2 cellular contexts compared by ENCODE assay signal in genomic region chr11:125176866-125177265, GRCh38.
TF ChIP-seq lines count a peak whose summit lies in the region.

No MANE protein-coding gene starts in this region.

TF ChIP-seq in GM12878, 131 proteins besides CTCF, POLR2A, EP300 and RAD21 (continued from another document and continues in another):
- TF ChIP-seq, protein P1, sequence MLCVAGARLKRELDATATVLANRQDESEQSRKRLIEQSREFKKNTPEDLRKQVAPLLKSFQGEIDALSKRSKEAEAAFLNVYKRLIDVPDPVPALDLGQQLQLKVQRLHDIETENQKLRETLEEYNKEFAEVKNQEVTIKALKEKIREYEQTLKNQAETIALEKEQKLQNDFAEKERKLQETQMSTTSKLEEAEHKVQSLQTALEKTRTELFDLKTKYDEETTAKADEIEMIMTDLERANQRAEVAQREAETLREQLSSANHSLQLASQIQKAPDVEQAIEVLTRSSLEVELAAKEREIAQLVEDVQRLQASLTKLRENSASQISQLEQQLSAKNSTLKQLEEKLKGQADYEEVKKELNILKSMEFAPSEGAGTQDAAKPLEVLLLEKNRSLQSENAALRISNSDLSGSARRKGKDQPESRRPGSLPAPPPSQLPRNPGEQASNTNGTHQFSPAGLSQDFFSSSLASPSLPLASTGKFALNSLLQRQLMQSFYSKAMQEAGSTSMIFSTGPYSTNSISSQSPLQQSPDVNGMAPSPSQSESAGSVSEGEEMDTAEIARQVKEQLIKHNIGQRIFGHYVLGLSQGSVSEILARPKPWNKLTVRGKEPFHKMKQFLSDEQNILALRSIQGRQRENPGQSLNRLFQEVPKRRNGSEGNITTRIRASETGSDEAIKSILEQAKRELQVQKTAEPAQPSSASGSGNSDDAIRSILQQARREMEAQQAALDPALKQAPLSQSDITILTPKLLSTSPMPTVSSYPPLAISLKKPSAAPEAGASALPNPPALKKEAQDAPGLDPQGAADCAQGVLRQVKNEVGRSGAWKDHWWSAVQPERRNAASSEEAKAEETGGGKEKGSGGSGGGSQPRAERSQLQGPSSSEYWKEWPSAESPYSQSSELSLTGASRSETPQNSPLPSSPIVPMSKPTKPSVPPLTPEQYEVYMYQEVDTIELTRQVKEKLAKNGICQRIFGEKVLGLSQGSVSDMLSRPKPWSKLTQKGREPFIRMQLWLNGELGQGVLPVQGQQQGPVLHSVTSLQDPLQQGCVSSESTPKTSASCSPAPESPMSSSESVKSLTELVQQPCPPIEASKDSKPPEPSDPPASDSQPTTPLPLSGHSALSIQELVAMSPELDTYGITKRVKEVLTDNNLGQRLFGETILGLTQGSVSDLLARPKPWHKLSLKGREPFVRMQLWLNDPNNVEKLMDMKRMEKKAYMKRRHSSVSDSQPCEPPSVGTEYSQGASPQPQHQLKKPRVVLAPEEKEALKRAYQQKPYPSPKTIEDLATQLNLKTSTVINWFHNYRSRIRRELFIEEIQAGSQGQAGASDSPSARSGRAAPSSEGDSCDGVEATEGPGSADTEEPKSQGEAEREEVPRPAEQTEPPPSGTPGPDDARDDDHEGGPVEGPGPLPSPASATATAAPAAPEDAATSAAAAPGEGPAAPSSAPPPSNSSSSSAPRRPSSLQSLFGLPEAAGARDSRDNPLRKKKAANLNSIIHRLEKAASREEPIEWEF (IDR thresholded peaks at IDR 0.05; ENCODE audit: insufficient replicate concordance, low read depth, low read length), result no peak
- no peak for TF ChIP-seq POLR2AphosphoS2 (IDR thresholded peaks at IDR 0.05; ENCODE audit: low read depth, low read length)
- TF ChIP-seq BHLHE40 (IDR thresholded peaks at IDR 0.05; ENCODE audit: borderline replicate concordance in 1 of 2, low read depth in 2 of 2, low read length in 1 of 2), result no peak
- TF ChIP-seq HCFC1 (IDR thresholded peaks at IDR 0.05; ENCODE audit: low read length), result no peak
- 0 out of 2 replicates have a peak, but pooled peaks have one; percentile 38 for TF ChIP-seq JUNB (IDR thresholded peaks at IDR 0.05)
- TF ChIP-seq CEBPZ (IDR thresholded peaks at IDR 0.05; ENCODE audit: low read depth, low read length), result no peak
- TF ChIP-seq ZNF24 (IDR thresholded peaks at IDR 0.05), result no peak
- TF ChIP-seq, protein P2, sequence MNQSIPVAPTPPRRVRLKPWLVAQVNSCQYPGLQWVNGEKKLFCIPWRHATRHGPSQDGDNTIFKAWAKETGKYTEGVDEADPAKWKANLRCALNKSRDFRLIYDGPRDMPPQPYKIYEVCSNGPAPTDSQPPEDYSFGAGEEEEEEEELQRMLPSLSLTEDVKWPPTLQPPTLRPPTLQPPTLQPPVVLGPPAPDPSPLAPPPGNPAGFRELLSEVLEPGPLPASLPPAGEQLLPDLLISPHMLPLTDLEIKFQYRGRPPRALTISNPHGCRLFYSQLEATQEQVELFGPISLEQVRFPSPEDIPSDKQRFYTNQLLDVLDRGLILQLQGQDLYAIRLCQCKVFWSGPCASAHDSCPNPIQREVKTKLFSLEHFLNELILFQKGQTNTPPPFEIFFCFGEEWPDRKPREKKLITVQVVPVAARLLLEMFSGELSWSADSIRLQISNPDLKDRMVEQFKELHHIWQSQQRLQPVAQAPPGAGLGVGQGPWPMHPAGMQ (IDR thresholded peaks at IDR 0.05; ENCODE audit: borderline replicate concordance), result no peak
- TF ChIP-seq PAX5 (IDR thresholded peaks at IDR 0.05; ENCODE audit: borderline replicate concordance, low read depth, low read length), result peak; percentile 60; the same call in 1 of the 2 replicates
- TF ChIP-seq RUNX3 (IDR thresholded peaks at IDR 0.05; ENCODE audit: low read length), result no peak
- no peak for TF ChIP-seq ZBTB4 (CRISPR knock-in tag; IDR thresholded peaks at IDR 0.05)

TF ChIP-seq in SK-N-SH treated with all-trans-retinoic acid at 6 μM for 48 hours, 23 proteins besides CTCF, POLR2A, EP300 and RAD21 (continued from another document):
- TF ChIP-seq, protein P3, sequence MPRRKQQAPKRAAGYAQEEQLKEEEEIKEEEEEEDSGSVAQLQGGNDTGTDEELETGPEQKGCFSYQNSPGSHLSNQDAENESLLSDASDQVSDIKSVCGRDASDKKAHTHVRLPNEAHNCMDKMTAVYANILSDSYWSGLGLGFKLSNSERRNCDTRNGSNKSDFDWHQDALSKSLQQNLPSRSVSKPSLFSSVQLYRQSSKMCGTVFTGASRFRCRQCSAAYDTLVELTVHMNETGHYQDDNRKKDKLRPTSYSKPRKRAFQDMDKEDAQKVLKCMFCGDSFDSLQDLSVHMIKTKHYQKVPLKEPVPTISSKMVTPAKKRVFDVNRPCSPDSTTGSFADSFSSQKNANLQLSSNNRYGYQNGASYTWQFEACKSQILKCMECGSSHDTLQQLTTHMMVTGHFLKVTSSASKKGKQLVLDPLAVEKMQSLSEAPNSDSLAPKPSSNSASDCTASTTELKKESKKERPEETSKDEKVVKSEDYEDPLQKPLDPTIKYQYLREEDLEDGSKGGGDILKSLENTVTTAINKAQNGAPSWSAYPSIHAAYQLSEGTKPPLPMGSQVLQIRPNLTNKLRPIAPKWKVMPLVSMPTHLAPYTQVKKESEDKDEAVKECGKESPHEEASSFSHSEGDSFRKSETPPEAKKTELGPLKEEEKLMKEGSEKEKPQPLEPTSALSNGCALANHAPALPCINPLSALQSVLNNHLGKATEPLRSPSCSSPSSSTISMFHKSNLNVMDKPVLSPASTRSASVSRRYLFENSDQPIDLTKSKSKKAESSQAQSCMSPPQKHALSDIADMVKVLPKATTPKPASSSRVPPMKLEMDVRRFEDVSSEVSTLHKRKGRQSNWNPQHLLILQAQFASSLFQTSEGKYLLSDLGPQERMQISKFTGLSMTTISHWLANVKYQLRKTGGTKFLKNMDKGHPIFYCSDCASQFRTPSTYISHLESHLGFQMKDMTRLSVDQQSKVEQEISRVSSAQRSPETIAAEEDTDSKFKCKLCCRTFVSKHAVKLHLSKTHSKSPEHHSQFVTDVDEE (CRISPR knock-in tag; IDR thresholded peaks at IDR 0.05), result no peak
- no peak for TF ChIP-seq ZNF70 (CRISPR knock-in tag; IDR thresholded peaks at IDR 0.05)
- TF ChIP-seq CSDC2 (CRISPR knock-in tag; IDR thresholded peaks at IDR 0.05), result no peak
- no peak for TF ChIP-seq OSR1 (CRISPR knock-in tag; IDR thresholded peaks at IDR 0.05)
TF ChIP-seq in SK-N-SH treated with all-trans-retinoic acid at 6 μM for 48 hours: peak in this region for 0.
